ENCODE assay signal across 14 cellular contexts in the genomic region with DNA sequence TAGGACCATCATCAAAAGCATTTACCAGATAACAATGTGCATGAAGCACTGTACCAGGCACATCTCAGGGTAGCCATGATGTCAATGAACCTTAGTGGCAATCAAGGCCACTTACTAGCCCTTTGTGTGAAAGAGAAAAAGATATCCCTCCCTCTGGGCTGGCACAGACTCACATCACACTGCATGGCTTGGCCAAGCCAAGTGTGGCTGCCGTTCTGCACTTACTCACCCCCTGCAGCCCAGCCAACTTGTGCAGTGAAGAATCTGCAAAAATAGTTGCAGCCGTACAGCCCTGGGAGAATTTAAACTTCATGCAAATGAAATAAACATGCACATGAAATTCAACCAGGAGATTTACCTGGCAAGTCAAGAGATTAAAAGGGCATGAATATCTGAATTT.
"Had no signal": no experiment of that assay in that cellular context is flagged by ENCODE, and none has a peak within 500 bp of the region (broad histone marks: within the 10 kb centered on the region; RNA-seq: fewer than 3 reads in every experiment).

No MANE protein-coding gene starts in this region.

- FAIRE-seq: frontal cortex, kidney had no signal

- DNase-seq: activated CD4-positive, alpha-beta T cell treated with anti-CD3 and anti-CD28 coated beads for 1 hour; activated CD8-positive, alpha-beta memory T cell treated with anti-CD3 and anti-CD28 coated beads for 24 hours; activated effector memory CD4-positive, alpha-beta T cell treated with anti-CD3 and anti-CD28 coated beads, Interleukin-2, amount 50 U/mL, for 16 hours; activated T-cell treated with anti-CD3 and anti-CD28 coated beads, Interleukin-2, amount 50 U/mL, for 72 hours; dorsolateral prefrontal cortex; kidney; left lung; midbrain; occipital lobe; stimulated activated naive CD8-positive, alpha-beta T cell treated with anti-CD3 and anti-CD28 coated beads, Interleukin-15, amount 100 ng/mL, for 72 hours; T-helper 17 cell; trophoblast cell; WERI-Rb-1 had no signal

- ATAC-seq: activated T-cell treated with anti-CD3 and anti-CD28 coated beads, Interleukin-2, amount 50 U/mL, for 72 hours; left lung; stimulated activated naive CD8-positive, alpha-beta T cell treated with anti-CD3 and anti-CD28 coated beads, Interleukin-15, amount 100 ng/mL, for 72 hours; T-helper 17 cell had no signal
